In genomic region chr1:227746676-227747075, GRCh38 we compare ENCODE assay signal across 20 cellular contexts.
"Had no signal": no experiment of that assay in that cellular context is flagged by ENCODE, and none has a peak within 500 bp of the region (broad histone marks: within the 10 kb centered on the region; RNA-seq: fewer than 3 reads in every experiment).

No MANE protein-coding gene starts in this region.

- H3K27ac Mint-ChIP-seq: dendritic cell treated with granulocyte-macrophage colony-stimulating factor and Interleukin-4, amounts not matched to agents 40 ng/mL and 50 ng/mL, for 4 days; type B pancreatic cell had no signal

- H3K4me1 ChIP-seq: thyroid gland had no signal

- DNase-seq: effector memory CD8-positive, alpha-beta T cell; gastrocnemius medialis; glutamatergic neuron; islet precursor cell; mammary epithelial cell; naive thymus-derived CD8-positive, alpha-beta T cell; small intestine; stimulated activated CD4-positive, alpha-beta T cell treated with anti-CD3 and anti-CD28 coated beads, Interleukin-12 subunit alpha, Interleukin-12 subunit beta, amount 100 ng/mL, for 4 hours; stimulated activated naive CD4-positive, alpha-beta T cell; thyroid gland had no signal

- FAIRE-seq: colon, small intestine had no signal

- H3K4me3 ChIP-seq: esophagus muscularis mucosa, gastrocnemius medialis, mucosa of descending colon, suprapubic skin, thyroid gland, vagina had no signal

- H3K4me3 Mint-ChIP-seq: dendritic cell treated with granulocyte-macrophage colony-stimulating factor and Interleukin-4, amounts not matched to agents 40 ng/mL and 50 ng/mL, for 4 days; effector memory CD8-positive, alpha-beta T cell; naive thymus-derived CD8-positive, alpha-beta T cell; type B pancreatic cell had no signal

- H3K27ac ChIP-seq: epithelial cell of prostate, gastrocnemius medialis, suprapubic skin, thyroid gland, vagina had no signal

- ATAC-seq: effector memory CD8-positive, alpha-beta T cell; gastrocnemius medialis; left lobe of liver; mucosa of descending colon; naive thymus-derived CD8-positive, alpha-beta T cell; right cardiac atrium had no signal

- H3K9me3 Mint-ChIP-seq: dendritic cell treated with granulocyte-macrophage colony-stimulating factor and Interleukin-4, amounts not matched to agents 40 ng/mL and 50 ng/mL, for 4 days; effector memory CD8-positive, alpha-beta T cell; naive thymus-derived CD8-positive, alpha-beta T cell; type B pancreatic cell had no signal

- H3K27me3 Mint-ChIP-seq: dendritic cell treated with granulocyte-macrophage colony-stimulating factor and Interleukin-4, amounts not matched to agents 40 ng/mL and 50 ng/mL, for 4 days; effector memory CD8-positive, alpha-beta T cell; naive thymus-derived CD8-positive, alpha-beta T cell; type B pancreatic cell had no signal

- H3K27me3 ChIP-seq: esophagus muscularis mucosa, gastrocnemius medialis, suprapubic skin, thyroid gland, vagina had no signal

- H3K9me3 ChIP-seq: esophagus muscularis mucosa, gastrocnemius medialis, mucosa of descending colon, suprapubic skin, thyroid gland, vagina had no signal
